ENCODE assay signal across 29 cellular contexts in the genomic region with DNA sequence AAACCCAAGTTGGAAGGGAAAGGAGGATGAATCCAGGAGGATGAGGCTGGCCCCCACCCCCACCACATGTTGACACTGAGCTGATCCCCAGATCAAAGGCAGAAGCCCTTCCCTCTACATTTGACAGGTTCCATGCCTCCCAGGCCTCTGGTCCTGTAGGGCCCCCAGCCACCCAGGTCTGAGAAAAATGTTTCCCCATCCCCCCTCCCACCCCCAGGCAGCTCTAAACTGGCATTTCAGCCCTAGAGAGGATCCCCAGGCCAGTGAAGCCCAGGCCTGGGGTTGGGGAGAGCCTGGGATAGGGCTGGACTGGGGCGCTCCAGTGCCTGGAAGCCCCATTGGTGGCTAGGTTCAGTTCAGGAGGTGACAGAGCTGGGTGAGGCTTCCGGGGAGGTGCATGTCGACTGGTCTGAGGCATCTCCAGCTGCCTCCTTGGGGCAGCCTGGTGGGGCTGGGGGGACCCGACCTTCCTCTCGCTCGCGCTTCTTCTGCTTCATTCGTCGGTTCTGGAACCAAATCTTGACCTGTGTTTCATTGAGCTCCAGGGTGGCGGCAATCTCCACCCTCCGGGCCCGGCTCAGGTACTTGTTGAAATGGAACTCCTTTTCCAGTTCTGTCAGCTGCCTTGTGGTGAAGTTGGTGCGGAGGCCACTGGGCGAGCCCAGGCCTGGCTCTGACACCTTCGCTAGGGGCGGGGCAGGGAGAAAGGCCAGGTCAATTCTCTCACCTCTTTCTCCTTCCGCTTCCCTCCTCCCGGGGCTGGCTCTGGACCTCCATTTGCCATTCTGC. TPM values are rescaled to one million over a fixed set of nuclear protein-coding genes. Genes with fewer than 3 reads are reported as not detected.
DNase-seq lines count a peak whose midpoint lies in the region; ATAC-seq, FAIRE-seq and TF ChIP-seq lines count a peak whose summit lies in the region.
"Had no signal": no experiment of that assay in that cellular context is flagged by ENCODE, and none has a peak within 500 bp of the region (broad histone marks: within the 10 kb centered on the region; RNA-seq: fewer than 3 reads in every experiment).

No MANE protein-coding gene starts in this region.

- H3K4me1 ChIP-seq in IMR-90 (ENCODE audit: control insufficient read depth, insufficient read depth, low read length), result no peaks in the 10 kb centered on the region
- H3K4me1 ChIP-seq: breast epithelium, left lung had no signal

- H2BK120ac ChIP-seq in IMR-90 (ENCODE audit: low read depth, low read length), result no peak overlapping the region

- H2AFZ ChIP-seq in IMR-90 (replicated peaks; ENCODE audit: low read length, poor library complexity), result peak overlapping the region; percentile 6

- H3K18ac ChIP-seq in IMR-90 (ENCODE audit: low read depth, low read length), result no peak overlapping the region

- H3K14ac ChIP-seq in IMR-90 (replicated peaks; ENCODE audit: low read depth, low read length), result no peak overlapping the region

- no peak overlapping the region for H3K4ac ChIP-seq in IMR-90 (ENCODE audit: low read depth, low read length)

- peaks cover 17% of the 10 kb centered on the region for H3K27me3 ChIP-seq in IMR-90 (ENCODE audit: control insufficient read depth, insufficient read depth, low read length)

- DNase-seq in ELF-1 (ENCODE audit: low read depth, low spot score), result peak; percentile 85
- no peak for DNase-seq in IMR-90
- DNase-seq in nephron progenitor cell, result peak; percentile 45
- no peak for DNase-seq in DMS 273 treated with DMSO at 0.1 percent for 48 hours (lab: John Stamatoyannopoulos, UW)
- DNase-seq in naive thymus-derived CD8-positive, alpha-beta T cell, result no peak
- DNase-seq in GM19239 (ENCODE audit: insufficient read length, low spot score), result no peak
- DNase-seq: activated CD4-positive, alpha-beta T cell treated with anti-CD3 and anti-CD28 coated beads for 4 hours; activated T-cell treated with anti-CD3 and anti-CD28 coated beads for 4 hours; CD4-positive, alpha-beta T cell; effector CD4-positive, alpha-beta T cell; mesendoderm; naive thymus-derived CD4-positive, alpha-beta T cell; NCI-H82; SIG-M5; T-helper 9 cell; upper lobe of right lung had no signal

- no peaks in the 10 kb centered on the region for H3K9me3 Mint-ChIP-seq in nephron progenitor cell
- peaks cover 0 to 2% (median 0%) of the 10 kb centered on the region in 9 donors for H3K9me3 Mint-ChIP-seq in naive thymus-derived CD8-positive, alpha-beta T cell
- H3K9me3 Mint-ChIP-seq: CD4-positive, alpha-beta T cell; naive thymus-derived CD4-positive, alpha-beta T cell; stimulated activated memory B cell treated with anti-CD40 and anti-IgM and Interleukin-4, amounts not matched to agents 10 μg/mL and 1 μg/mL and 100 μg/mL, for 72 hours had no signal

- no peak for TF ChIP-seq POLR2A in IMR-90 (IDR thresholded peaks at IDR 0.05; ENCODE audit: low read depth, low read length)

- H3K27ac Mint-ChIP-seq in nephron progenitor cell, result peak overlapping the region; percentile 100
- no peak overlapping the region for H3K27ac Mint-ChIP-seq in naive thymus-derived CD8-positive, alpha-beta T cell
- H3K27ac Mint-ChIP-seq: activated naive CD8-positive, alpha-beta T cell; CD4-positive, alpha-beta T cell; naive thymus-derived CD4-positive, alpha-beta T cell; stimulated activated memory B cell treated with anti-CD40 and anti-IgM and Interleukin-4, amounts not matched to agents 10 μg/mL and 1 μg/mL and 100 μg/mL, for 72 hours had no signal

- WGBS in IMR-90 (ENCODE audit: extremely low coverage in 2 of 2, insufficient read length in 1 of 2), 2 experiments, result 95% methylated on average over 11 of the region's 18 CpGs; no CpG with 5 or more reads in 1 of the 2 experiments

- no peak for TF ChIP-seq RAD21 in IMR-90 (IDR thresholded peaks at IDR 0.05; ENCODE audit: low read length)

- no peak for FAIRE-seq in GM19239 (lab: Jason Lieb, UNC)
- FAIRE-seq: A204.1, colon, D721Med, RCC 7860 had no signal

- no peak overlapping the region for H4K91ac ChIP-seq in IMR-90 (ENCODE audit: insufficient read depth, low read depth, low read length)

- peak overlapping the region; percentile 93 for H3K4me3 Mint-ChIP-seq in nephron progenitor cell
- no peak overlapping the region for H3K4me3 Mint-ChIP-seq in naive thymus-derived CD8-positive, alpha-beta T cell
- H3K4me3 Mint-ChIP-seq: activated naive CD8-positive, alpha-beta T cell; CD4-positive, alpha-beta T cell; stimulated activated memory B cell treated with anti-CD40 and anti-IgM and Interleukin-4, amounts not matched to agents 10 μg/mL and 1 μg/mL and 100 μg/mL, for 72 hours had no signal

- H2BK20ac ChIP-seq in IMR-90 (ENCODE audit: low read depth, low read length), result no peak overlapping the region

- H3K4me2 ChIP-seq in IMR-90 (ENCODE audit: low read depth, low read length), result no peak overlapping the region

- no peak overlapping the region for H3K27ac ChIP-seq in IMR-90 (ENCODE audit: insufficient read depth, low read length)
- H3K27ac ChIP-seq: breast epithelium, left lung, upper lobe of right lung had no signal

- no peak overlapping the region for H4K5ac ChIP-seq in IMR-90 (ENCODE audit: low read depth, low read length)

- POLR2A ChIA-PET in IMR-90 (lab: Charles Lee; ENCODE audit: unreplicated experiment), result no interaction called here
- POLR2A ChIA-PET in naive thymus-derived CD8-positive, alpha-beta T cell (lab: Charles Lee), result interaction anchor here (1.8 kb wide), 1 partner anchor 16 kb away, joined by 4 read pairs; no protein-coding TSS in a partner anchor

- no peaks in the 10 kb centered on the region for H3K36me3 ChIP-seq in IMR-90 (ENCODE audit: control insufficient read depth, insufficient read depth, low read length)
- H3K36me3 ChIP-seq: breast epithelium, left lung, upper lobe of right lung had no signal

- intact Hi-C loops in IMR-90 (cut with micrococcal nuclease), result no loop called here

- no peak overlapping the region for H2BK5ac ChIP-seq in IMR-90 (ENCODE audit: low read depth, low read length, poor library complexity, severe bottlenecking)

- no peak overlapping the region for H3K9ac ChIP-seq in IMR-90 (ENCODE audit: low read depth, low read length)

- no peaks in the 10 kb centered on the region for H3K79me1 ChIP-seq in IMR-90 (ENCODE audit: low read depth in 1 of 2, low read length in 2 of 2)

- no peaks in the 10 kb centered on the region for H3K9me1 ChIP-seq in IMR-90 (ENCODE audit: insufficient read depth, low read length)

- no peak overlapping the region; the same call in 1 of the 2 replicates for H2AK5ac ChIP-seq in IMR-90 (ENCODE audit: low read depth, low read length)

- no peak overlapping the region for H4K8ac ChIP-seq in IMR-90 (ENCODE audit: low read depth in 2 of 2, low read length in 2 of 2)

- dilution Hi-C loops in IMR-90 (cut with HindIII; ENCODE audit: low sequenced_read_pairs, unreplicated experiment), result no loop called here

- no peak overlapping the region for H2BK15ac ChIP-seq in IMR-90 (ENCODE audit: low read depth, low read length)

- no peaks in the 10 kb centered on the region for H3K36me3 Mint-ChIP-seq in nephron progenitor cell (ENCODE audit: low read depth)
- no peaks in the 10 kb centered on the region for H3K36me3 Mint-ChIP-seq in naive thymus-derived CD8-positive, alpha-beta T cell
- H3K36me3 Mint-ChIP-seq: activated naive CD8-positive, alpha-beta T cell; stimulated activated memory B cell treated with anti-CD40 and anti-IgM and Interleukin-4, amounts not matched to agents 10 μg/mL and 1 μg/mL and 100 μg/mL, for 72 hours had no signal

- TF ChIP-seq CTCF in IMR-90 (conservative IDR thresholded peaks at IDR 0.05; ENCODE audit: low read depth, low read length) (no peak), nephron progenitor cell (IDR thresholded peaks at IDR 0.05) (no peak)

- in situ Hi-C loops in IMR-90 (cut with MboI; ENCODE audit: low sequenced_read_pairs), result no loop called here

- peaks cover 91% of the 10 kb centered on the region for H3K4me1 Mint-ChIP-seq in nephron progenitor cell
- peaks cover 2 to 14% (median 11%) of the 10 kb centered on the region in 4 donors for H3K4me1 Mint-ChIP-seq in naive thymus-derived CD8-positive, alpha-beta T cell
- H3K4me1 Mint-ChIP-seq: stimulated activated memory B cell treated with anti-CD40 and anti-IgM and Interleukin-4, amounts not matched to agents 10 μg/mL and 1 μg/mL and 100 μg/mL, for 72 hours had no signal

- H3K4me3 ChIP-seq in IMR-90 (ENCODE audit: insufficient read depth, low read depth, low read length), result no peak overlapping the region
- H3K4me3 ChIP-seq: breast epithelium, left lung, upper lobe of right lung had no signal

- CTCF ChIA-PET in IMR-90 (lab: Yijun Ruan, JAX), result no interaction called here

- H3K27me3 Mint-ChIP-seq in nephron progenitor cell (ENCODE audit: low read depth, poor library complexity), result peaks cover 11% of the 10 kb centered on the region
- H3K27me3 Mint-ChIP-seq in naive thymus-derived CD8-positive, alpha-beta T cell, result peaks cover 15 to 26% (median 26%) of the 10 kb centered on the region in 5 donors

- H3K9me3 ChIP-seq in IMR-90 (ENCODE audit: control insufficient read depth, insufficient read depth, low read length), result no peaks in the 10 kb centered on the region
- H3K9me3 ChIP-seq: breast epithelium, left lung, upper lobe of right lung had no signal

- no peaks in the 10 kb centered on the region for H4K20me1 ChIP-seq in IMR-90 (ENCODE audit: insufficient read depth, low read length)

- no peak overlapping the region for H3K23ac ChIP-seq in IMR-90 (ENCODE audit: low read depth, low read length)

- BruUV-seq in IMR-90 (replicated peaks; lab: Mats Ljungman, UMichigan), result no TSS peak

- ATAC-seq in IMR-90 (ENCODE audit: low read depth) (no peak), esophagus mucosa (peak; percentile 84), HG02588 (IDR thresholded peaks at IDR 0.05; ENCODE audit: unreplicated experiment) (no peak)
- ATAC-seq in naive thymus-derived CD8-positive, alpha-beta T cell, result no peak
- ATAC-seq: left lung; naive thymus-derived CD4-positive, alpha-beta T cell had no signal

- H2AK9ac ChIP-seq in IMR-90 (replicated peaks; ENCODE audit: low read depth, low read length, poor library complexity), result no peak overlapping the region

- no peak overlapping the region for H3K56ac ChIP-seq in IMR-90 (ENCODE audit: extremely low read depth, insufficient read depth, low read length)

RNA-seq across cellular contexts. Expression of a gene that starts 1.4 kb away (rescaled TPM):
- total RNA-seq in IMR-90 (2012; rRNA removed), result not detected in 2 replicates
- not detected in 2 replicates for polyA plus RNA-seq in IMR-90 (2012; rRNA removed)
- polyA plus RNA-seq in IMR-90 (2012; cell fraction: cytosol; rRNA removed), result not detected in 2 replicates
- polyA plus RNA-seq in IMR-90 (2012; cell fraction: nucleus; rRNA removed; ENCODE audit: low replicate concordance), result 0.05 TPM in 1 of 2 replicates, not detected in the other
- 0.24 TPM for total RNA-seq in esophagus mucosa
- not detected for total RNA-seq in naive thymus-derived CD8-positive, alpha-beta T cell
- not detected for polyA plus RNA-seq in naive thymus-derived CD8-positive, alpha-beta T cell
- total RNA-seq: breast epithelium; CD4-positive, alpha-beta T cell; left lung; naive thymus-derived CD4-positive, alpha-beta T cell; NCI-H460; osteocyte; skeletal muscle tissue; upper lobe of right lung had no signal
- polyA plus RNA-seq: naive thymus-derived CD4-positive, alpha-beta T cell had no signal

RNA-seq across cellular contexts. Expression of a gene that starts 15.5 kb away (rescaled TPM):
- total RNA-seq in IMR-90 (2012; rRNA removed) (2.7 and 3.1 TPM in 2 replicates), esophagus mucosa (14.1 TPM)
- polyA plus RNA-seq in IMR-90 (2012; rRNA removed), result 29.9 and 33.8 TPM in 2 replicates
- 31.5 and 50.7 TPM in 2 replicates for polyA plus RNA-seq in IMR-90 (2012; cell fraction: cytosol; rRNA removed)
- 69.3 and 123 TPM in 2 replicates for polyA plus RNA-seq in IMR-90 (2012; cell fraction: nucleus; rRNA removed; ENCODE audit: low replicate concordance)
- total RNA-seq in naive thymus-derived CD8-positive, alpha-beta T cell, result 10 to 100 TPM; 31.9 to 32.4 TPM
- 10 to 100 TPM in 1 of 3 donors, 1 to 10 TPM in 2; 7.6 to 16.4 (median 8.2) TPM for polyA plus RNA-seq in naive thymus-derived CD8-positive, alpha-beta T cell
- total RNA-seq: NCI-H460, osteocyte had no signal

RNA-seq across cellular contexts. Expression of a gene that starts 48.8 kb away (rescaled TPM):
- total RNA-seq in IMR-90 (2012; rRNA removed), result 1.9 and 2.0 TPM in 2 replicates
- polyA plus RNA-seq in IMR-90 (2012; rRNA removed), result 7.8 and 8.5 TPM in 2 replicates
- 2.2 and 4.1 TPM in 2 replicates for polyA plus RNA-seq in IMR-90 (2012; cell fraction: cytosol; rRNA removed)
- polyA plus RNA-seq in IMR-90 (2012; cell fraction: nucleus; rRNA removed; ENCODE audit: low replicate concordance), result 17.8 and 38.5 TPM in 2 replicates
- total RNA-seq in esophagus mucosa, result 2.4 TPM
- 1 to 10 TPM; 1.8 to 2.3 TPM for total RNA-seq in naive thymus-derived CD8-positive, alpha-beta T cell
- polyA plus RNA-seq in naive thymus-derived CD8-positive, alpha-beta T cell, result under 1 TPM in 2 of 3 donors, not detected in 1; 0.06 TPM
- total RNA-seq: osteocyte had no signal
- polyA plus RNA-seq: naive thymus-derived CD4-positive, alpha-beta T cell had no signal

Comparison
In these comparisons a context has a peak if more than half of its experiments do, and no peak if none do; other contexts are left out.
1. DNase-seq: peak in ELF-1 (single experiment) and nephron progenitor cell (single experiment); none in IMR-90 (single experiment), DMS 273 treated with DMSO at 0.1 percent for 48 hours (single experiment), naive thymus-derived CD8-positive, alpha-beta T cell (0 of 10) and GM19239 (single experiment).